ENCODE assay signal across 5 cellular contexts in genomic region chr12:69677-70076, GRCh38. TPM values are rescaled to one million over a fixed set of nuclear protein-coding genes. Genes with fewer than 3 reads are reported as not detected.
"Had no signal": no experiment of that assay in that cellular context is flagged by ENCODE, and none has a peak within 500 bp of the region (broad histone marks: within the 10 kb centered on the region; RNA-seq: fewer than 3 reads in every experiment).

No MANE protein-coding gene starts in this region.

RNA-seq across cellular contexts. Expression of gene IQSEC3, which starts 3.1 kb away (rescaled TPM):
- total RNA-seq: HepG2, HT-29, HT1080, IMR-90 had no signal
- polyA plus RNA-seq: HepG2, IgD-negative memory B cell had no signal
